In the genomic region with DNA sequence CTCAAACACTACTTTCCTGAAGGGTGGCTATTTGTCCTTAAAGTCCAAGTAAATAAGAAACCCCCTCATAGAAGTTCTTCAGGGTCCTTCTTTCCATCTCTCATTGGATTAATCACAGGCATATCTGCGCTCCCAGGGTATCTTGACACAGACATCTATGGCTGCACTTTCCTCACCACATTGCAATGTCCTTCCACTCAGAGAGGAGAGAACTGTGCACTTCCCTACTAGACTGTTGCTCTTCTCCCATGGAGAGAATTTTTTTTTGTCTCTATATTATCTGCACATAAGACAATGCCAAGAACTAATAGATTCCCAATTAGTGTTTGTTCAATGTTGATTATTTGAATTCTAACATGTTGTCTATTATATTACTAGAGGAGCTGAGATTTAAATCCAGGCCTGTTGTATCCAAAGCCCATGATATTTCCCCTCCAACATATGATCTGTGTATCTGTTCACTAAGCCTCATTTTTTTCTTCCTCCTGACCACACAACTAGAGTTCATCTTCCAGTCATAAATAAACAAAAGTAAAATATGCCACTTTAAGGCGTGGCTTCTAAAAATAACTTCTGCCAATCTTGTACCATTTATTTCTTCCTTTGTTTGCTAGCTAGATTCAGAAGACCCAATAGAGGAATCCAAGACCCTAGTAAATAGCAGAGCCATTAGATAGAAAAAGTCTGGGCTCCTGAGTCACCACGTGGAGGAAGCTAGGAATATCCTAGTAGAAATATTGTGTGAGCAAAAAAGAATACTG, we compare ENCODE assay signal across 18 cellular contexts.
DNase-seq lines count a peak whose midpoint lies in the region; ATAC-seq, FAIRE-seq and TF ChIP-seq lines count a peak whose summit lies in the region.
"Had no signal": no experiment of that assay in that cellular context is flagged by ENCODE, and none has a peak within 500 bp of the region (broad histone marks: within the 10 kb centered on the region; RNA-seq: fewer than 3 reads in every experiment).

No MANE protein-coding gene starts in this region.

- H3K36me3 Mint-ChIP-seq in CD14-positive monocyte = no peaks in the 10 kb centered on the region
- H3K36me3 Mint-ChIP-seq in dendritic cell treated with granulocyte-macrophage colony-stimulating factor and Interleukin-4, amounts not matched to agents 40 ng/mL and 50 ng/mL, for 4 days (ENCODE audit: low read depth) = no peaks in the 10 kb centered on the region

- H3K4me1 ChIP-seq in mucosa of descending colon (ENCODE audit: low read depth) = peaks cover 6% of the 10 kb centered on the region
- H3K4me1 ChIP-seq: lower lobe of right lung had no signal

- H3K4me1 Mint-ChIP-seq in CD14-positive monocyte = peaks cover 43% of the 10 kb centered on the region
- H3K4me1 Mint-ChIP-seq in dendritic cell treated with granulocyte-macrophage colony-stimulating factor and Interleukin-4, amounts not matched to agents 40 ng/mL and 50 ng/mL, for 4 days (ENCODE audit: low read depth) = peaks cover 49% of the 10 kb centered on the region
- H3K4me1 Mint-ChIP-seq: B cell, T-helper 17 cell had no signal

- DNase-seq in CD14-positive monocyte (ENCODE audit: low spot score) (no peak), LHCN-M2 (ENCODE audit: low read depth) (peak; percentile 62), mucosa of descending colon (no peak), GM19239 (ENCODE audit: insufficient read length, low spot score) (no peak), RWPE1 (ENCODE audit: low spot score) (no peak), posterior vena cava (ENCODE audit: low spot score) (no peak)
- DNase-seq: activated CD4-positive, CD25-positive, alpha-beta regulatory T cell treated with anti-CD3 and anti-CD28 coated beads, Interleukin-2, amount 50 U/mL, for 72 hours; activated T-cell treated with anti-CD3 and anti-CD28 coated beads, Interleukin-2, amount 50 U/mL, for 48 hours; amygdala; lower lobe of right lung; MG63; NCI-H2081 treated with DMSO at 0.1 percent for 48 hours; ovary; T-helper 17 cell had no signal

- H3K36me3 ChIP-seq in mucosa of descending colon (ENCODE audit: low read depth) = no peaks in the 10 kb centered on the region
- H3K36me3 ChIP-seq: lower lobe of right lung, MG63, ovary had no signal

- POLR2A ChIA-PET in RWPE1 (lab: Yijun Ruan, JAX; ENCODE audit: low non-redundant PET) = no interaction called here

- no peak overlapping the region for H3K4me3 Mint-ChIP-seq in CD14-positive monocyte
- H3K4me3 Mint-ChIP-seq in dendritic cell treated with granulocyte-macrophage colony-stimulating factor and Interleukin-4, amounts not matched to agents 40 ng/mL and 50 ng/mL, for 4 days = no peak overlapping the region
- H3K4me3 Mint-ChIP-seq: B cell, T-helper 17 cell had no signal

- ATAC-seq in mucosa of descending colon = peak; percentile 20
- ATAC-seq in HG03354 (IDR thresholded peaks at IDR 0.05; ENCODE audit: poor library complexity, severe bottlenecking, unreplicated experiment) = no peak
- ATAC-seq: lower lobe of right lung, T-helper 17 cell had no signal

- H3K9me3 Mint-ChIP-seq in CD14-positive monocyte = peaks cover 0 to 2% (median 0%) of the 10 kb centered on the region in 7 donors
- H3K9me3 Mint-ChIP-seq in dendritic cell treated with granulocyte-macrophage colony-stimulating factor and Interleukin-4, amounts not matched to agents 40 ng/mL and 50 ng/mL, for 4 days = no peaks in the 10 kb centered on the region

- TF ChIP-seq CTCF in CD14-positive monocyte (IDR thresholded peaks at IDR 0.05) (no peak), mucosa of descending colon (IDR thresholded peaks at IDR 0.05) (no peak), RWPE1 (conservative IDR thresholded peaks at IDR 0.05; ENCODE audit: low read depth) (no peak)

- no peaks in the 10 kb centered on the region for H3K9me3 ChIP-seq in mucosa of descending colon
- H3K9me3 ChIP-seq: lower lobe of right lung, MG63, ovary had no signal

- H3K27ac ChIP-seq in RWPE1 = no peak overlapping the region
- H3K27ac ChIP-seq: lower lobe of right lung, ovary had no signal

- no peaks in the 10 kb centered on the region for H3K27me3 Mint-ChIP-seq in CD14-positive monocyte (ENCODE audit: low read depth in 3 of 3)
- H3K27me3 Mint-ChIP-seq in dendritic cell treated with granulocyte-macrophage colony-stimulating factor and Interleukin-4, amounts not matched to agents 40 ng/mL and 50 ng/mL, for 4 days = no peaks in the 10 kb centered on the region

- H3K4me3 ChIP-seq in mucosa of descending colon = no peak overlapping the region
- H3K4me3 ChIP-seq: lower lobe of right lung, MG63, ovary had no signal

- peak overlapping the region in 5 of 7 donors; percentile 3 to 66 (median 40) for H3K27ac Mint-ChIP-seq in CD14-positive monocyte
- peak overlapping the region; percentile 19 for H3K27ac Mint-ChIP-seq in dendritic cell treated with granulocyte-macrophage colony-stimulating factor and Interleukin-4, amounts not matched to agents 40 ng/mL and 50 ng/mL, for 4 days
- H3K27ac Mint-ChIP-seq: B cell, T-helper 17 cell had no signal

- CTCF ChIA-PET in RWPE1 (lab: Yijun Ruan, JAX) = interaction anchor here (1.8 kb wide), 1 partner anchor 16 kb away, joined by 5 read pairs; no protein-coding TSS in a partner anchor

- no peak for FAIRE-seq in GM19239 (lab: Jason Lieb, UNC)
- FAIRE-seq: GM12892 had no signal

- intact Hi-C loops in CD14-positive monocyte (cut with micrococcal nuclease) (no loop called here), mucosa of descending colon (cut with DNase I, micrococcal nuclease) (no loop called here), posterior vena cava (cut with DNase I) (no loop called here)
- intact Hi-C loops in dendritic cell treated with granulocyte-macrophage colony-stimulating factor and Interleukin-4, amounts not matched to agents 40 ng/mL and 50 ng/mL, for 4 days (cut with micrococcal nuclease) = no loop called here
